Comparison of ENCODE assay signal across 16 cellular contexts in the genomic region with DNA sequence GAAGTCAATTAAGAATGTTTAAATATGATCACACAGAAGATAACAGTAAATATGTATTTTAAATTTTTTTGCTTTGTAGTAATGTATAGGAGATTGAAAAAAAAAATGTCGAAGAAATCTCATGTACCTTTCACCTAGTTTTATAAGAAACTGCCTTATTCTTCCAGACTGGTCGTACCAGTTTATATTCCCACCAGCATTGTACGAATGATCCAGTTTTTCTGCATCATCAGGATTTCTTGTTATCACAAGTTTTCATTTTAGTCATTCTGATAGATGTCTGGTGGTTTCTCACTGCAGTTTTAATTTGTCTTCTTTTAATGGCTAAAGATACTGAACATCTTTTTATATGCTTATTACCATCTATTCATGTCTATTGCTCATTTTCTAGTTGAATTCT.
DNase-seq lines count a peak whose midpoint lies in the region; ATAC-seq and TF ChIP-seq lines count a peak whose summit lies in the region.
"Had no signal": no experiment of that assay in that cellular context is flagged by ENCODE, and none has a peak within 500 bp of the region (broad histone marks: within the 10 kb centered on the region; RNA-seq: fewer than 3 reads in every experiment).

No MANE protein-coding gene starts in this region.

- H3K27me3 ChIP-seq in PC-3 (ENCODE audit: low read length) (no peaks in the 10 kb centered on the region), foreskin keratinocyte (no peaks in the 10 kb centered on the region)

- H3K4me1 ChIP-seq in PC-3 (ENCODE audit: insufficient read depth, low read length) (peaks cover 15% of the 10 kb centered on the region), foreskin keratinocyte (peaks cover 10% of the 10 kb centered on the region)

- H3K36me3 ChIP-seq in PC-3 (ENCODE audit: low read depth, low read length): no peaks in the 10 kb centered on the region

- H3K9me3 Mint-ChIP-seq in type B pancreatic cell: peaks cover 7% of the 10 kb centered on the region

- no peak overlapping the region for H3K9ac ChIP-seq in PC-3 (ENCODE audit: low read length)

- no peaks in the 10 kb centered on the region for H3K79me2 ChIP-seq in PC-3 (ENCODE audit: low read length)

- no peaks in the 10 kb centered on the region for H3K36me3 Mint-ChIP-seq in type B pancreatic cell
- H3K36me3 Mint-ChIP-seq: CD4-positive, CD25-positive, alpha-beta regulatory T cell had no signal

- POLR2A ChIA-PET in PC-3 (lab: Charles Lee; ENCODE audit: unreplicated experiment): no interaction called here
- POLR2A ChIA-PET in RWPE1 (lab: Yijun Ruan, JAX; ENCODE audit: low non-redundant PET): no interaction called here

- H3K9me2 ChIP-seq in PC-3 (replicated peaks; ENCODE audit: low read length): no peaks in the 10 kb centered on the region

- peak overlapping the region; percentile 92 for H3K27ac Mint-ChIP-seq in type B pancreatic cell
- H3K27ac Mint-ChIP-seq: B cell; CD4-positive, CD25-positive, alpha-beta regulatory T cell; GM23338 had no signal

- H3K4me2 ChIP-seq in PC-3 (ENCODE audit: low read length): peak overlapping the region; percentile 26
- H3K4me2 ChIP-seq: GM23338 had no signal

- H3K4me3 Mint-ChIP-seq in type B pancreatic cell: peak overlapping the region; percentile 35
- H3K4me3 Mint-ChIP-seq: B cell; CD4-positive, CD25-positive, alpha-beta regulatory T cell; CD8-positive, alpha-beta memory T cell; GM23338 had no signal

- intact Hi-C loops in PC-3 (cut with micrococcal nuclease): no loop called here

- H3K27me3 Mint-ChIP-seq in type B pancreatic cell: no peaks in the 10 kb centered on the region
- H3K27me3 Mint-ChIP-seq: B cell had no signal

- peak; percentile 64 for DNase-seq in PC-3
- DNase-seq in RWPE1 (ENCODE audit: low spot score): peak; percentile 21
- peak; percentile 66 to 81 for DNase-seq in foreskin keratinocyte
- no peak for DNase-seq in type B pancreatic cell (ENCODE audit: extremely low spot score, unreplicated experiment)
- DNase-seq in NCI-H446 treated with DMSO at 0.1 percent for 48 hours (lab: John Stamatoyannopoulos, UW): no peak
- DNase-seq in DMS79 treated with DMSO at 0.1 percent for 48 hours (lab: John Stamatoyannopoulos, UW): no peak
- DNase-seq: C1 segment of cervical spinal cord; CD4-positive, CD25-positive, alpha-beta regulatory T cell; CD8-positive, alpha-beta memory T cell; DMS 273 treated with DMSO at 0.1 percent for 48 hours; DMS53; HCEC 1CT; IMR-90 had no signal

- H3F3A ChIP-seq in PC-3 (ENCODE audit: low read length, unreplicated experiment): no peaks in the 10 kb centered on the region

- H3K27ac ChIP-seq in PC-3 (ENCODE audit: low read length) (no peak overlapping the region), RWPE1 (no peak overlapping the region), foreskin keratinocyte (peak overlapping the region; percentile 47)
- H3K27ac ChIP-seq: HL-60 had no signal

- H3K9me3 ChIP-seq in PC-3 (ENCODE audit: low read length): 0 out of 2 replicates have a peak, but pooled peaks cover 6% of the 10 kb centered on the region

- peaks cover 3% of the 10 kb centered on the region for H3K4me1 Mint-ChIP-seq in type B pancreatic cell (ENCODE audit: unreplicated experiment)
- H3K4me1 Mint-ChIP-seq: CD8-positive, alpha-beta memory T cell had no signal

- TF ChIP-seq CTCF in PC-3 (conservative IDR thresholded peaks at IDR 0.05; ENCODE audit: low read depth, low read length) (no peak), RWPE1 (conservative IDR thresholded peaks at IDR 0.05; ENCODE audit: low read depth) (no peak), foreskin keratinocyte (conservative IDR thresholded peaks at IDR 0.05) (no peak), type B pancreatic cell (conservative IDR thresholded peaks at IDR 0.05) (no peak)

- no TSS peak for BruUV-seq in PC-3 (replicated peaks; lab: Mats Ljungman, UMichigan)

- H4K20me1 ChIP-seq in PC-3 (ENCODE audit: low read length): no peaks in the 10 kb centered on the region

- H3K4me3 ChIP-seq in PC-3 (ENCODE audit: low read length): no peak overlapping the region
- H3K4me3 ChIP-seq: GM23338 had no signal

- ATAC-seq in PC-3 (no peak), foreskin keratinocyte (peak; percentile 87)
- ATAC-seq: GM23338 had no signal

- CTCF ChIA-PET in PC-3 (lab: Charles Lee): no interaction called here
- CTCF ChIA-PET in RWPE1 (lab: Yijun Ruan, JAX): no interaction called here

- H2AFZ ChIP-seq in PC-3 (ENCODE audit: low read length): 0 out of 2 replicates have a peak overlapping the region, but pooled peaks have one; percentile 4
- H2AFZ ChIP-seq: GM23338 had no signal

Comparison
In these comparisons a context has a peak if more than half of its experiments do, and no peak if none do; other contexts are left out.
1. DNase-seq: peak in PC-3 (single experiment), RWPE1 (single experiment) and foreskin keratinocyte (2 of 2); none in type B pancreatic cell (single experiment), NCI-H446 treated with DMSO at 0.1 percent for 48 hours (single experiment) and DMS79 treated with DMSO at 0.1 percent for 48 hours (single experiment).